ENCODE assay signal across 9 cellular contexts in genomic region chr12:56223571-56224101, GRCh38. TPM values are rescaled to one million over a fixed set of nuclear protein-coding genes. Genes with fewer than 3 reads are reported as not detected.
DNase-seq lines count a peak whose midpoint lies in the region; ATAC-seq and TF ChIP-seq lines count a peak whose summit lies in the region.
"Had no signal": no experiment of that assay in that cellular context is flagged by ENCODE, and none has a peak within 500 bp of the region (broad histone marks: within the 10 kb centered on the region; RNA-seq: fewer than 3 reads in every experiment).

No MANE protein-coding gene starts in this region.

- TF ChIP-seq CTCF in AG09309 (IDR thresholded peaks at IDR 0.05; ENCODE audit: control insufficient read depth, insufficient read depth, low read depth, low read length, missing control alignments), result no peak
- TF ChIP-seq CTCF in chondrocyte (IDR thresholded peaks at IDR 0.05), result no peak
- TF ChIP-seq CTCF in GM13976 (IDR thresholded peaks at IDR 0.05; ENCODE audit: borderline replicate concordance, control extremely low read depth, extremely low read depth, insufficient read depth, missing control alignments), result no peak

- CTCF ChIA-PET in naive thymus-derived CD4-positive, alpha-beta T cell (lab: Charles Lee), result interaction anchor here (0.6 to 3.5 kb wide), 5 partner anchors 17 to 447 kb away, joined by 3 to 38 read pairs (median 5); partner anchors contain the start of genes RPL41 and ZC3H10

- intact Hi-C loops in naive thymus-derived CD4-positive, alpha-beta T cell (cut with micrococcal nuclease), result loop anchor here (1.0 to 5.0 kb wide), 21 partner anchors 17 to 864 kb away; partner anchors contain the start of genes ANKRD52 (in 2 of the 2), STAT2 (in 2 of the 2), COQ10A (in 1 of the 2) and CS (in 1 of the 2)

- H3K9me3 Mint-ChIP-seq in IgD-negative memory B cell (no peaks in the 10 kb centered on the region), chondrocyte (ENCODE audit: low read depth) (no peaks in the 10 kb centered on the region)
- H3K9me3 Mint-ChIP-seq in naive thymus-derived CD4-positive, alpha-beta T cell, result no peaks in the 10 kb centered on the region

- H3K27me3 ChIP-seq in naive thymus-derived CD4-positive, alpha-beta T cell (ENCODE audit: control insufficient read depth in 2 of 2, insufficient read depth in 2 of 2, low read length in 2 of 2), result no peaks in the 10 kb centered on the region

- POLR2A ChIA-PET in naive thymus-derived CD4-positive, alpha-beta T cell (lab: Charles Lee), result interaction anchor here (0.5 to 3.8 kb wide), 8 partner anchors 19 to 294 kb away, joined by 3 to 61 read pairs (median 23); partner anchors contain the start of genes CS, ESYT1, RAB5B and RPL41

- in situ Hi-C loops in GM13976 (cut with MboI; ENCODE audit: low sequenced_read_pairs, unreplicated experiment), result loop anchor here (25.0 kb wide), 1 partner anchor 239 kb away; the partner anchor contains the start of genes MIP and SPRYD4

- DNase-seq in AG09309 (ENCODE audit: low read depth) (no peak), chondrocyte (ENCODE audit: low spot score) (no peak), GM13976 (ENCODE audit: low spot score) (no peak), hypothalamus (lab: John Stamatoyannopoulos, UW) (no peak), DMS114 treated with DMSO at 0.1 percent for 48 hours (lab: John Stamatoyannopoulos, UW; ENCODE audit: unreplicated experiment) (no peak)
- peak in 1 of 9 donors; percentile 10 for DNase-seq in naive thymus-derived CD4-positive, alpha-beta T cell

- no peaks in the 10 kb centered on the region for H3K9me3 ChIP-seq in naive thymus-derived CD4-positive, alpha-beta T cell (ENCODE audit: control insufficient read depth in 2 of 3, low read length in 3 of 3)

- H3K4me1 Mint-ChIP-seq in IgD-negative memory B cell, result peaks cover 20 to 34% (median 22%) of the 10 kb centered on the region in 3 donors
- H3K4me1 Mint-ChIP-seq in chondrocyte (ENCODE audit: low read depth), result peaks cover 40% of the 10 kb centered on the region
- H3K4me1 Mint-ChIP-seq in naive thymus-derived CD4-positive, alpha-beta T cell, result peaks cover 16 to 57% (median 46%) of the 10 kb centered on the region in 7 donors

- H3K4me1 ChIP-seq in naive thymus-derived CD4-positive, alpha-beta T cell (ENCODE audit: control insufficient read depth in 2 of 2, insufficient read depth in 2 of 2, low read length in 2 of 2), result peaks cover 22 to 27% of the 10 kb centered on the region in 2 donors

- H3K27ac ChIP-seq in naive thymus-derived CD4-positive, alpha-beta T cell (ENCODE audit: low read depth, low read length), result peak overlapping the region; percentile 98

- H3K27ac Mint-ChIP-seq in IgD-negative memory B cell, result peak overlapping the region; percentile 89 to 97 (median 95)
- peak overlapping the region; percentile 86 for H3K27ac Mint-ChIP-seq in chondrocyte (ENCODE audit: unreplicated experiment)
- H3K27ac Mint-ChIP-seq in naive thymus-derived CD4-positive, alpha-beta T cell, result peak overlapping the region; percentile 78 to 100 (median 91)

- no peaks in the 10 kb centered on the region for H3K27me3 Mint-ChIP-seq in IgD-negative memory B cell
- no peaks in the 10 kb centered on the region for H3K27me3 Mint-ChIP-seq in chondrocyte (ENCODE audit: low read depth)
- peaks cover 0 to 3% (median 0%) of the 10 kb centered on the region in 5 donors for H3K27me3 Mint-ChIP-seq in naive thymus-derived CD4-positive, alpha-beta T cell

- H3K4me3 ChIP-seq in AG09309 (ENCODE audit: control insufficient read depth, low read depth, low read length), result peak overlapping the region; percentile 1; the same call in 1 of the 2 replicates
- peak overlapping the region; percentile 82 for H3K4me3 ChIP-seq in naive thymus-derived CD4-positive, alpha-beta T cell (ENCODE audit: low read length)

- peaks cover 0 to 5% (median 0%) of the 10 kb centered on the region in 3 experiments for H3K36me3 ChIP-seq in naive thymus-derived CD4-positive, alpha-beta T cell (ENCODE audit: control insufficient read depth in 2 of 3, insufficient read depth in 3 of 3, low read length in 3 of 3)

- H3K36me3 Mint-ChIP-seq in IgD-negative memory B cell, result peaks cover 1% of the 10 kb centered on the region
- H3K36me3 Mint-ChIP-seq in chondrocyte (ENCODE audit: low read depth), result peaks cover 4% of the 10 kb centered on the region
- peaks cover 0 to 9% (median 0%) of the 10 kb centered on the region in 5 donors for H3K36me3 Mint-ChIP-seq in naive thymus-derived CD4-positive, alpha-beta T cell

- no peak for ATAC-seq in naive thymus-derived CD4-positive, alpha-beta T cell
- no peak for ATAC-seq in GM21529 (IDR thresholded peaks at IDR 0.05; ENCODE audit: unreplicated experiment)

- peak overlapping the region; percentile 84 to 100 (median 92) for H3K4me3 Mint-ChIP-seq in IgD-negative memory B cell
- H3K4me3 Mint-ChIP-seq in chondrocyte (ENCODE audit: unreplicated experiment), result peak overlapping the region; percentile 81
- H3K4me3 Mint-ChIP-seq in naive thymus-derived CD4-positive, alpha-beta T cell, result peak overlapping the region; percentile 77 to 99 (median 87)

RNA-seq across cellular contexts. Expression of gene NABP2, which starts 0.5 kb away (rescaled TPM):
- polyA plus RNA-seq in IgD-negative memory B cell, result 6.5 TPM
- total RNA-seq in chondrocyte, result 36.6 to 50.7 TPM (median 38.7 TPM) in 3 replicates
- 10 to 100 TPM in 3 of 5 experiments, 1 to 10 TPM in 2; 9.2 to 61.2 (median 11.8) TPM for total RNA-seq in naive thymus-derived CD4-positive, alpha-beta T cell
- polyA plus RNA-seq in naive thymus-derived CD4-positive, alpha-beta T cell, result 1 to 10 TPM; 1.0 to 1.6 TPM

RNA-seq across cellular contexts. Expression of gene RNF41, which starts 1.9 kb away (rescaled TPM):
- 104 TPM for polyA plus RNA-seq in IgD-negative memory B cell
- 59.2 to 103 TPM (median 99.7 TPM) in 3 replicates for total RNA-seq in chondrocyte
- total RNA-seq in naive thymus-derived CD4-positive, alpha-beta T cell, result 10 to 100 TPM; 31.4 to 44.9 (median 43.1) TPM
- 10 to 100 TPM; 29.4 to 45.8 TPM for polyA plus RNA-seq in naive thymus-derived CD4-positive, alpha-beta T cell

RNA-seq across cellular contexts. Expression of gene SLC39A5, which starts 6.2 kb away (rescaled TPM):
- not detected for polyA plus RNA-seq in IgD-negative memory B cell
- total RNA-seq in chondrocyte, result 0.41 to 0.68 TPM (median 0.47 TPM) in 3 replicates
- total RNA-seq in naive thymus-derived CD4-positive, alpha-beta T cell, result 1 to 10 TPM in 1 of 5 experiments, under 1 TPM in 2, not detected in 2; 0.43 to 1.2 (median 0.77) TPM
- polyA plus RNA-seq in naive thymus-derived CD4-positive, alpha-beta T cell, result not detected
- total RNA-seq: SK-MEL-5 had no signal

RNA-seq across cellular contexts. Expression of gene SMARCC2, which starts 34.4 kb away (rescaled TPM):
- polyA plus RNA-seq in IgD-negative memory B cell, result 81.9 TPM
- total RNA-seq in chondrocyte, result 50.4 to 96.7 TPM (median 57.4 TPM) in 3 replicates
- 100 to 1,000 TPM; 118 to 187 (median 149) TPM for total RNA-seq in naive thymus-derived CD4-positive, alpha-beta T cell
- 10 to 100 TPM; 64.6 to 88.9 TPM for polyA plus RNA-seq in naive thymus-derived CD4-positive, alpha-beta T cell

RNA-seq across cellular contexts. Expression of gene ANKRD52, which starts 34.5 kb away (rescaled TPM):
- 19.6 TPM for polyA plus RNA-seq in IgD-negative memory B cell
- 99.9 to 113 TPM (median 106 TPM) in 3 replicates for total RNA-seq in chondrocyte
- total RNA-seq in naive thymus-derived CD4-positive, alpha-beta T cell, result 10 to 100 TPM; 26.9 to 64.4 (median 40.7) TPM
- polyA plus RNA-seq in naive thymus-derived CD4-positive, alpha-beta T cell, result 1 to 10 TPM; 5.1 to 8.2 TPM
